In genomic region chr19:56594783-56595547, GRCh38 we compare ENCODE assay signal across 8 cellular contexts. TPM values are rescaled to one million over a fixed set of nuclear protein-coding genes. Genes with fewer than 3 reads are reported as not detected.
DNase-seq lines count a peak whose midpoint lies in the region; ATAC-seq and TF ChIP-seq lines count a peak whose summit lies in the region.

TSS of gene ZNF71 (plus strand) at chr19:56595302. CDS start at chr19:56601559, 6,257 bp downstream.

- H3K27ac ChIP-seq in duodenal mucosa (ENCODE audit: low read depth, low read length): no peak within 1 kb of the TSS
- H3K27ac ChIP-seq in right lobe of liver: no peak within 1 kb of the TSS

- peaks cover 0 to 9% of the 10 kb centered on the region in 2 donors for H3K4me1 ChIP-seq in duodenal mucosa (ENCODE audit: control insufficient read depth in 1 of 2, insufficient read depth in 2 of 2, low read length in 2 of 2)
- no peaks in the 10 kb centered on the region for H3K4me1 ChIP-seq in right lobe of liver

- DNase-seq in AG09309 (ENCODE audit: low read depth) (peak; percentile 34), NCI-H526 treated with DMSO at 0.1 percent for 48 hours (lab: John Stamatoyannopoulos, UW) (peak; percentile 68), right lobe of liver (peak; percentile 85 to 87 (median 86))
- DNase-seq in activated CD4-positive, alpha-beta T cell treated with anti-CD3 and anti-CD28 coated beads, Interleukin-2, amount 50 U/mL, for 48 hours: peak; percentile 89 to 91
- DNase-seq in stimulated activated CD4-positive, alpha-beta T cell treated with anti-CD3 and anti-CD28 coated beads, Interleukin-4, amount 100 ng/mL, for 1 hour: peak; percentile 91

- H3K36me3 ChIP-seq in duodenal mucosa (ENCODE audit: control insufficient read depth in 1 of 2, insufficient read depth in 2 of 2, low read length in 2 of 2): peaks cover 0 to 2% of the 10 kb centered on the region in 2 donors
- H3K36me3 ChIP-seq in right lobe of liver: no peaks in the 10 kb centered on the region

- H3K9me3 ChIP-seq in duodenal mucosa (ENCODE audit: control insufficient read depth in 1 of 2, low read length in 2 of 2) (peaks cover 13 to 21% of the 10 kb centered on the region in 2 donors), right lobe of liver (peaks cover 0 to 9% (median 0%) of the 10 kb centered on the region in 4 donors)

- WGBS in right lobe of liver (ENCODE audit: insufficient coverage, low coverage, low lambda C conversion rate, missing lambda C conversion rate): under 1% methylated on average over 35 of the region's 52 CpGs

- TF ChIP-seq CTCF in AG09309 (IDR thresholded peaks at IDR 0.05; ENCODE audit: control insufficient read depth, insufficient read depth, low read depth, low read length, missing control alignments) (no peak), right lobe of liver (IDR thresholded peaks at IDR 0.05) (no peak)

- H3K9ac ChIP-seq in duodenal mucosa (ENCODE audit: low read depth in 1 of 2, low read length in 2 of 2): peak within 1 kb of the TSS; percentile 71 to 80

- H3K27me3 ChIP-seq in duodenal mucosa (ENCODE audit: control insufficient read depth in 1 of 2, insufficient read depth in 2 of 2, low read length in 2 of 2) (no peaks in the 10 kb centered on the region), right lobe of liver (no peaks in the 10 kb centered on the region)

- intact Hi-C loops in right lobe of liver (cut with DNase I): no loop called here

- ATAC-seq in GM19043 (IDR thresholded peaks at IDR 0.05; ENCODE audit: low read depth, unreplicated experiment): peak; percentile 90
- ATAC-seq in HG03432 (IDR thresholded peaks at IDR 0.05; ENCODE audit: unreplicated experiment): peak; percentile 96
- ATAC-seq in right lobe of liver: peak; percentile 90 to 98 (median 97)

- TF ChIP-seq POLR2A in right lobe of liver (IDR thresholded peaks at IDR 0.05): no peak

- H3K4me3 ChIP-seq in AG09309 (ENCODE audit: control insufficient read depth, low read depth, low read length): peak within 1 kb of the TSS; percentile 70
- H3K4me3 ChIP-seq in duodenal mucosa (ENCODE audit: low read depth in 1 of 2, low read length in 2 of 2): peak within 1 kb of the TSS; percentile 86 to 90
- H3K4me3 ChIP-seq in right lobe of liver: peak within 1 kb of the TSS; percentile 65 to 85 (median 67)

RNA-seq across cellular contexts. Expression of gene ZNF71, which starts in this region (rescaled TPM):
- 1 to 10 TPM in 4 of 6 experiments, under 1 TPM in 2; 0.90 to 2.8 (median 1.5) TPM for total RNA-seq in right lobe of liver

Comparison
In these comparisons a context has a peak if more than half of its experiments do, and no peak if none do; other contexts are left out.
1. DNase-seq: peak in every context shown above with its lines; median percentile 91 in stimulated activated CD4-positive, alpha-beta T cell treated with anti-CD3 and anti-CD28 coated beads, Interleukin-4, amount 100 ng/mL, for 1 hour; 90 in activated CD4-positive, alpha-beta T cell treated with anti-CD3 and anti-CD28 coated beads, Interleukin-2, amount 50 U/mL, for 48 hours; 86 in right lobe of liver; 68 in NCI-H526 treated with DMSO at 0.1 percent for 48 hours; 34 in AG09309.